In genomic region chr2:25103287-25103871, GRCh38 we compare ENCODE assay signal across 14 cellular contexts.
DNase-seq lines count a peak whose midpoint lies in the region; FAIRE-seq and TF ChIP-seq lines count a peak whose summit lies in the region.
"Had no signal": no experiment of that assay in that cellular context is flagged by ENCODE, and none has a peak within 500 bp of the region (broad histone marks: within the 10 kb centered on the region; RNA-seq: fewer than 3 reads in every experiment).

No MANE protein-coding gene starts in this region.

- WGBS in spleen, 5 donors = 78 to 95% (median 87%) methylated on average over 11 to 16 of the region's 16 CpGs

- BruUV-seq in endothelial cell of umbilical vein (replicated peaks; lab: Mats Ljungman, UMichigan) = no TSS peak

- H2AFZ ChIP-seq in endothelial cell of umbilical vein (ENCODE audit: low read depth, low read length) (no peak overlapping the region), MM.1S (ENCODE audit: low read length) (no peak overlapping the region)
- H2AFZ ChIP-seq: GM23338 had no signal

- H3K36me3 ChIP-seq in endothelial cell of umbilical vein (ENCODE audit: control insufficient read depth in 2 of 2, extremely low read depth in 1 of 2, insufficient read depth in 2 of 2, low read length in 2 of 2) (no peaks in the 10 kb centered on the region), MM.1S (replicated peaks; ENCODE audit: insufficient read depth, low read length) (no peaks in the 10 kb centered on the region), spleen (no peaks in the 10 kb centered on the region)
- H3K36me3 ChIP-seq: stomach had no signal

- H3K4me2 ChIP-seq in endothelial cell of umbilical vein (ENCODE audit: insufficient read depth, low read length) (no peak overlapping the region), MM.1S (ENCODE audit: low read depth, low read length) (no peak overlapping the region)
- H3K4me2 ChIP-seq: GM23338 had no signal

- no peaks in the 10 kb centered on the region for H3F3A ChIP-seq in MM.1S (ENCODE audit: insufficient read depth, low read length)

- H3K79me2 ChIP-seq in endothelial cell of umbilical vein (ENCODE audit: control insufficient read depth, insufficient read depth, low read length) (no peaks in the 10 kb centered on the region), MM.1S (ENCODE audit: low read length) (no peaks in the 10 kb centered on the region)

- H3K9ac ChIP-seq in endothelial cell of umbilical vein (replicated peaks; ENCODE audit: extremely low read depth, insufficient read depth, low read length) (no peak overlapping the region), MM.1S (ENCODE audit: low read length) (no peak overlapping the region)

- TF ChIP-seq POLR2A in endothelial cell of umbilical vein (IDR thresholded peaks at IDR 0.05; ENCODE audit: low read depth, low read length) (no peak), spleen (IDR thresholded peaks at IDR 0.05) (no peak)

- dilution Hi-C loops in endothelial cell of umbilical vein (cut with MboI; ENCODE audit: extremely low pct_ligation_motif_present, low sequenced_read_pairs) = no loop called here

- no peaks in the 10 kb centered on the region for H3K9me1 ChIP-seq in endothelial cell of umbilical vein (replicated peaks; ENCODE audit: control insufficient read depth, extremely low read depth, insufficient read depth, low read length)

- intact Hi-C loops in endothelial cell of umbilical vein (cut with micrococcal nuclease) = no loop called here
- intact Hi-C loops in spleen (cut with DNase I; ENCODE audit: low total_unique reads) = no loop called here

- H3K9me3 ChIP-seq in endothelial cell of umbilical vein (replicated peaks; ENCODE audit: control insufficient read depth, insufficient read depth, low read length) (no peaks in the 10 kb centered on the region), MM.1S (replicated peaks; ENCODE audit: insufficient read depth, low read length) (no peaks in the 10 kb centered on the region), spleen (no peaks in the 10 kb centered on the region)
- H3K9me3 ChIP-seq: stomach had no signal

- H3K4me1 ChIP-seq in endothelial cell of umbilical vein (ENCODE audit: control insufficient read depth, extremely low read depth, insufficient read depth, low read length) = peaks cover 7% of the 10 kb centered on the region
- H3K4me1 ChIP-seq in MM.1S (ENCODE audit: low read length) = no peaks in the 10 kb centered on the region
- H3K4me1 ChIP-seq in spleen = peaks cover 0 to 8% (median 2%) of the 10 kb centered on the region in 6 donors

- DNase-seq in Daoy (ENCODE audit: low read depth) (peak; percentile 85), NCI-H446 treated with DMSO at 0.1 percent for 48 hours (lab: John Stamatoyannopoulos, UW) (peak; percentile 26), endothelial cell of umbilical vein (ENCODE audit: low read depth, low spot score) (no peak), non-pigmented ciliary epithelial cell (ENCODE audit: low read depth) (peak; percentile 38), GDM1 (lab: John Stamatoyannopoulos, UW) (no peak), DMS153 treated with DMSO at 0.1 percent for 48 hours (lab: John Stamatoyannopoulos, UW; ENCODE audit: unreplicated experiment) (no peak), MM.1S (no peak), spleen (no peak)
- DNase-seq: activated CD8-positive, alpha-beta T cell treated with anti-CD3 and anti-CD28 coated beads for 36 hours; activated naive CD4-positive, alpha-beta T cell treated with anti-CD3 and anti-CD28 coated beads for 36 hours; dermis blood vessel endothelial cell; NCI-H1930; stomach had no signal

- H3K4me3 ChIP-seq in endothelial cell of umbilical vein (replicated peaks in 1 of 3; ENCODE audit: insufficient read depth in 1 of 3, low read depth in 1 of 3, low read length in 3 of 3) (no peak overlapping the region), MM.1S (ENCODE audit: low read length) (no peak overlapping the region), spleen (no peak overlapping the region)
- H3K4me3 ChIP-seq: GM23338, stomach had no signal

- H4K20me1 ChIP-seq in endothelial cell of umbilical vein (replicated peaks; ENCODE audit: control insufficient read depth, extremely low read depth, insufficient read depth, low read length) (no peaks in the 10 kb centered on the region), MM.1S (ENCODE audit: insufficient read depth, low read length) (no peaks in the 10 kb centered on the region)

- no peak overlapping the region for H3K27ac ChIP-seq in endothelial cell of umbilical vein (ENCODE audit: insufficient read depth, low read depth, low read length)
- no peak overlapping the region for H3K27ac ChIP-seq in MM.1S (ENCODE audit: low read length)
- H3K27ac ChIP-seq in spleen = no peak overlapping the region
- H3K27ac ChIP-seq: stomach had no signal

- H3K27me3 ChIP-seq in endothelial cell of umbilical vein (ENCODE audit: control insufficient read depth in 2 of 2, insufficient read depth in 2 of 2, low read length in 2 of 2) (peaks cover 0 to 7% of the 10 kb centered on the region in 2 experiments), MM.1S (replicated peaks; ENCODE audit: insufficient read depth, low read length) (no peaks in the 10 kb centered on the region), spleen (replicated peaks in 1 of 7) (no peaks in the 10 kb centered on the region)
- H3K27me3 ChIP-seq: stomach had no signal

- TF ChIP-seq CTCF in endothelial cell of umbilical vein (IDR thresholded peaks at IDR 0.05; ENCODE audit: extremely low read depth in 1 of 2, insufficient read depth in 1 of 2, low read depth in 1 of 2, low read length in 2 of 2) = no peak
- no peak for TF ChIP-seq CTCF in MM.1S (IDR thresholded peaks at IDR 0.05; ENCODE audit: low read length)
- TF ChIP-seq CTCF in spleen (IDR thresholded peaks at IDR 0.05 in 8 of 11, conservative IDR thresholded peaks at IDR 0.05 in 3 of 11) = no peak

- CTCF ChIA-PET in endothelial cell of umbilical vein (lab: Charles Lee) = no interaction called here

- POLR2A ChIA-PET in endothelial cell of umbilical vein (lab: Charles Lee) = no interaction called here

- no peak for FAIRE-seq in endothelial cell of umbilical vein (lab: Jason Lieb, UNC)

- H3K9me2 ChIP-seq in MM.1S (replicated peaks; ENCODE audit: insufficient read depth, low read length) = no peaks in the 10 kb centered on the region

TF ChIP-seq in endothelial cell of umbilical vein, 7 proteins besides CTCF, POLR2A, EP300 and RAD21:
- no peak for TF ChIP-seq MYC (IDR thresholded peaks at IDR 0.05; ENCODE audit: low read depth, low read length)
- peak; percentile 8 for TF ChIP-seq FOS (IDR thresholded peaks at IDR 0.05; ENCODE audit: borderline replicate concordance, insufficient read depth, low read length)

Comparison
In these comparisons a context has a peak if more than half of its experiments do, and no peak if none do; other contexts are left out.
1. DNase-seq: peak in Daoy (single experiment), NCI-H446 treated with DMSO at 0.1 percent for 48 hours (single experiment) and non-pigmented ciliary epithelial cell (single experiment); none in endothelial cell of umbilical vein (single experiment), GDM1 (single experiment), DMS153 treated with DMSO at 0.1 percent for 48 hours (single experiment), MM.1S (single experiment) and spleen (single experiment).